Comparison of ENCODE assay signal across 8 cellular contexts in genomic region chr5:157602505-157602904, GRCh38. TPM values are rescaled to one million over a fixed set of nuclear protein-coding genes. Genes with fewer than 3 reads are reported as not detected.
A peak's percentile ranks its signal among the peaks of the same experiment; 100 is the strongest.
DNase-seq lines count a peak whose midpoint lies in the region; ATAC-seq and TF ChIP-seq lines count a peak whose summit lies in the region.

No MANE protein-coding gene starts in this region.

- no peak overlapping the region for H3K27ac ChIP-seq in tibial artery

- H3K4me1 Mint-ChIP-seq in activated CD8-positive, alpha-beta T cell treated with anti-CD3 and anti-CD28 coated beads for 36 hours (ENCODE audit: low read depth) = peaks cover 73% of the 10 kb centered on the region

- H3K27me3 Mint-ChIP-seq in activated CD8-positive, alpha-beta T cell treated with anti-CD3 and anti-CD28 coated beads for 36 hours = no peaks in the 10 kb centered on the region

- TF ChIP-seq CTCF in activated CD8-positive, alpha-beta T cell treated with anti-CD3 and anti-CD28 coated beads for 36 hours (IDR thresholded peaks at IDR 0.05) = no peak
- TF ChIP-seq CTCF in tibial artery (IDR thresholded peaks at IDR 0.05) = no peak

- peak overlapping the region; percentile 80 for H3K27ac Mint-ChIP-seq in activated CD8-positive, alpha-beta T cell treated with anti-CD3 and anti-CD28 coated beads for 36 hours

- intact Hi-C loops in activated CD8-positive, alpha-beta T cell treated with anti-CD3 and anti-CD28 coated beads for 36 hours (cut with micrococcal nuclease) = loop anchor here (2.0 kb wide), 1 partner anchor 62 kb away; no protein-coding TSS in a partner anchor
- intact Hi-C loops in tibial artery (cut with DNase I; ENCODE audit: low total_unique reads) = no loop called here

- no peak overlapping the region for H3K4me3 ChIP-seq in tibial artery

- H3K9me3 ChIP-seq in tibial artery = no peaks in the 10 kb centered on the region

- DNase-seq in activated CD8-positive, alpha-beta memory T cell treated with anti-CD3 and anti-CD28 coated beads, Interleukin-2, amount 50 U/mL, for 24 hours (ENCODE audit: extremely low read depth) = peak; percentile 29
- no peak for DNase-seq in activated CD8-positive, alpha-beta memory T cell treated with anti-CD3 and anti-CD28 coated beads, Interleukin-2, amount 50 U/mL, for 4 hours
- peak; percentile 76 for DNase-seq in activated CD8-positive, alpha-beta T cell treated with anti-CD3 and anti-CD28 coated beads for 36 hours
- peak in 2 of 3 donors; percentile 44 to 53 for DNase-seq in stimulated activated CD4-positive, alpha-beta T cell treated with anti-CD3 and anti-CD28 coated beads, Interleukin-12 subunit alpha, Interleukin-12 subunit beta, amount 100 ng/mL, for 48 hours (ENCODE audit: low read depth in 2 of 3, low spot score in 1 of 3)
- no peak for DNase-seq in tibial artery
- no peak for DNase-seq in NCI-H2081 treated with DMSO at 0.1 percent for 48 hours (lab: John Stamatoyannopoulos, UW)
- no peak for DNase-seq in HUDEP-2 (lab: John Stamatoyannopoulos, UW; ENCODE audit: unreplicated experiment in 76 of 76)

- CTCF ChIA-PET in activated CD8-positive, alpha-beta T cell treated with anti-CD3 and anti-CD28 coated beads for 36 hours (lab: Charles Lee) = no interaction called here

- no peaks in the 10 kb centered on the region for H3K4me1 ChIP-seq in tibial artery

- peaks cover 3% of the 10 kb centered on the region for H3K36me3 Mint-ChIP-seq in activated CD8-positive, alpha-beta T cell treated with anti-CD3 and anti-CD28 coated beads for 36 hours (ENCODE audit: low read depth)

- no peaks in the 10 kb centered on the region for H3K36me3 ChIP-seq in tibial artery

- H3K27me3 ChIP-seq in tibial artery = no peaks in the 10 kb centered on the region

- H3K4me3 Mint-ChIP-seq in activated CD8-positive, alpha-beta T cell treated with anti-CD3 and anti-CD28 coated beads for 36 hours = no peak overlapping the region

- peak; percentile 73 for ATAC-seq in HG03432 (IDR thresholded peaks at IDR 0.05; ENCODE audit: unreplicated experiment)
- peak; percentile 71 for ATAC-seq in activated CD8-positive, alpha-beta T cell treated with anti-CD3 and anti-CD28 coated beads for 36 hours

- peaks cover 11% of the 10 kb centered on the region for H3K9me3 Mint-ChIP-seq in activated CD8-positive, alpha-beta T cell treated with anti-CD3 and anti-CD28 coated beads for 36 hours

- POLR2A ChIA-PET in activated CD8-positive, alpha-beta T cell treated with anti-CD3 and anti-CD28 coated beads for 36 hours (lab: Charles Lee) = interaction anchor here (0.9 kb wide), 1 partner anchor 8 kb away, joined by 3 read pairs; no protein-coding TSS in a partner anchor

RNA-seq across cellular contexts. Expression of gene ADAM19, which starts 26.9 kb away (rescaled TPM):
- total RNA-seq in activated CD8-positive, alpha-beta T cell treated with anti-CD3 and anti-CD28 coated beads for 36 hours = 10 to 100 TPM; 12.3 to 12.9 TPM

RNA-seq across cellular contexts. Expression of gene SOX30, which starts 49.7 kb away (rescaled TPM):
- total RNA-seq in activated CD8-positive, alpha-beta T cell treated with anti-CD3 and anti-CD28 coated beads for 36 hours = under 1 TPM; 0.11 to 0.16 TPM

Comparison
In these comparisons a context has a peak if more than half of its experiments do, and no peak if none do; other contexts are left out.
1. DNase-seq: peak in activated CD8-positive, alpha-beta memory T cell treated with anti-CD3 and anti-CD28 coated beads, Interleukin-2, amount 50 U/mL, for 24 hours (single experiment), activated CD8-positive, alpha-beta T cell treated with anti-CD3 and anti-CD28 coated beads for 36 hours (single experiment) and stimulated activated CD4-positive, alpha-beta T cell treated with anti-CD3 and anti-CD28 coated beads, Interleukin-12 subunit alpha, Interleukin-12 subunit beta, amount 100 ng/mL, for 48 hours (2 of 3); none in activated CD8-positive, alpha-beta memory T cell treated with anti-CD3 and anti-CD28 coated beads, Interleukin-2, amount 50 U/mL, for 4 hours (single experiment), tibial artery (0 of 2), NCI-H2081 treated with DMSO at 0.1 percent for 48 hours (single experiment) and HUDEP-2 (0 of 76).